1 cellular context compared by ENCODE assay signal in the genomic region with DNA sequence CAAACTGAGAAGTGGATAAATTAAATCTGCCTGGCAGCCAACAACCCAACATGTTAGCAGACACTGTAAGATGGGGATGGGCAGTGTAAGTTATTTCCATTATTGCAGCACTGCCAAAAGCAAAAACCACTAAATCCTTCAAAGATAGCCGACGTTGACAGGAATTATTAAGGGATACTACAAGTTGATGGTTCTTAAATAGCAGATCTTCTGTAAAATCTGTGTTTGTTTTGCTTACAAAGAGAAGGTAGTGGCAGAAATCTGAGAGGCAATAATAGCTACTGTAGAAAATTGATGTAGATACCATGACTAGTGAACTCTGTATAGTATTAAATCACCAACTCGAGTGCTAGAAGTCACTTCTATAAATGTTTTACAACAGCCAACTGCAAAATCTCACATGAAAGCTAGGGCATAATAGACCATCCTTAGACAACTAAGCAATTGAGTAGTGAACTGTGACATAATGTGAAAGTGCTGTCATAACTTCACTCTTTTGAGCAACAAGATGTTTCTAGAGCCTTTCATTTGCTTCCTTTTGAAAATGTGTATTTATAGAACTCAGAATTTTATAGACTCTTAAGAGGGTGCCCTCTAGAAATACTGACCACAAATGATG.
TF ChIP-seq lines count a peak whose summit lies in the region.

No MANE protein-coding gene starts in this region.

TF ChIP-seq in HEK293, 187 proteins besides CTCF, POLR2A, EP300 and RAD21 (continued from another document and continues in another):
- TF ChIP-seq, protein P1, sequence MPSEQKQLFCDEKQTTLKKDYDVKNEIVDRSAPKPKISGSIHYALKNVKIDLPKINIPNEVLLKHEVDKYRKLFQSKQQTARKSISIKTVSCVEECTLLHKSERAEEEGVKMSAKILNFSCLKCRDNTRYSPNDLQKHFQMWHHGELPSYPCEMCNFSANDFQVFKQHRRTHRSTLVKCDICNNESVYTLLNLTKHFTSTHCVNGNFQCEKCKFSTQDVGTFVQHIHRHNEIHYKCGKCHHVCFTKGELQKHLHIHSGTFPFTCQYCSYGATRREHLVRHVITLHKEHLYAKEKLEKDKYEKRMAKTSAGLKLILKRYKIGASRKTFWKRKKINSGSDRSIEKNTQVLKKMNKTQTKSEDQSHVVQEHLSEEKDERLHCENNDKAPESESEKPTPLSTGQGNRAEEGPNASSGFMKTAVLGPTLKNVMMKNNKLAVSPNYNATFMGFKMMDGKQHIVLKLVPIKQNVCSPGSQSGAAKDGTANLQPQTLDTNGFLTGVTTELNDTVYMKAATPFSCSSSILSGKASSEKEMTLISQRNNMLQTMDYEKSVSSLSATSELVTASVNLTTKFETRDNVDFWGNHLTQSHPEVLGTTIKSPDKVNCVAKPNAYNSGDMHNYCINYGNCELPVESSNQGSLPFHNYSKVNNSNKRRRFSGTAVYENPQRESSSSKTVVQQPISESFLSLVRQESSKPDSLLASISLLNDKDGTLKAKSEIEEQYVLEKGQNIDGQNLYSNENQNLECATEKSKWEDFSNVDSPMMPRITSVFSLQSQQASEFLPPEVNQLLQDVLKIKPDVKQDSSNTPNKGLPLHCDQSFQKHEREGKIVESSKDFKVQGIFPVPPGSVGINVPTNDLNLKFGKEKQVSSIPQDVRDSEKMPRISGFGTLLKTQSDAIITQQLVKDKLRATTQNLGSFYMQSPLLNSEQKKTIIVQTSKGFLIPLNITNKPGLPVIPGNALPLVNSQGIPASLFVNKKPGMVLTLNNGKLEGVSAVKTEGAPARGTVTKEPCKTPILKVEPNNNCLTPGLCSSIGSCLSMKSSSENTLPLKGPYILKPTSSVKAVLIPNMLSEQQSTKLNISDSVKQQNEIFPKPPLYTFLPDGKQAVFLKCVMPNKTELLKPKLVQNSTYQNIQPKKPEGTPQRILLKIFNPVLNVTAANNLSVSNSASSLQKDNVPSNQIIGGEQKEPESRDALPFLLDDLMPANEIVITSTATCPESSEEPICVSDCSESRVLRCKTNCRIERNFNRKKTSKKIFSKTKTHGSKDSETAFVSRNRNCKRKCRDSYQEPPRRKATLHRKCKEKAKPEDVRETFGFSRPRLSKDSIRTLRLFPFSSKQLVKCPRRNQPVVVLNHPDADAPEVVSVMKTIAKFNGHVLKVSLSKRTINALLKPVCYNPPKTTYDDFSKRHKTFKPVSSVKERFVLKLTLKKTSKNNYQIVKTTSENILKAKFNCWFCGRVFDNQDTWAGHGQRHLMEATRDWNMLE (tag by site-specific recombination; conservative IDR thresholded peaks at IDR 0.05; ENCODE audit: low read depth): peak; percentile 33; the same call in 1 of the 2 replicates
- TF ChIP-seq, protein P2, sequence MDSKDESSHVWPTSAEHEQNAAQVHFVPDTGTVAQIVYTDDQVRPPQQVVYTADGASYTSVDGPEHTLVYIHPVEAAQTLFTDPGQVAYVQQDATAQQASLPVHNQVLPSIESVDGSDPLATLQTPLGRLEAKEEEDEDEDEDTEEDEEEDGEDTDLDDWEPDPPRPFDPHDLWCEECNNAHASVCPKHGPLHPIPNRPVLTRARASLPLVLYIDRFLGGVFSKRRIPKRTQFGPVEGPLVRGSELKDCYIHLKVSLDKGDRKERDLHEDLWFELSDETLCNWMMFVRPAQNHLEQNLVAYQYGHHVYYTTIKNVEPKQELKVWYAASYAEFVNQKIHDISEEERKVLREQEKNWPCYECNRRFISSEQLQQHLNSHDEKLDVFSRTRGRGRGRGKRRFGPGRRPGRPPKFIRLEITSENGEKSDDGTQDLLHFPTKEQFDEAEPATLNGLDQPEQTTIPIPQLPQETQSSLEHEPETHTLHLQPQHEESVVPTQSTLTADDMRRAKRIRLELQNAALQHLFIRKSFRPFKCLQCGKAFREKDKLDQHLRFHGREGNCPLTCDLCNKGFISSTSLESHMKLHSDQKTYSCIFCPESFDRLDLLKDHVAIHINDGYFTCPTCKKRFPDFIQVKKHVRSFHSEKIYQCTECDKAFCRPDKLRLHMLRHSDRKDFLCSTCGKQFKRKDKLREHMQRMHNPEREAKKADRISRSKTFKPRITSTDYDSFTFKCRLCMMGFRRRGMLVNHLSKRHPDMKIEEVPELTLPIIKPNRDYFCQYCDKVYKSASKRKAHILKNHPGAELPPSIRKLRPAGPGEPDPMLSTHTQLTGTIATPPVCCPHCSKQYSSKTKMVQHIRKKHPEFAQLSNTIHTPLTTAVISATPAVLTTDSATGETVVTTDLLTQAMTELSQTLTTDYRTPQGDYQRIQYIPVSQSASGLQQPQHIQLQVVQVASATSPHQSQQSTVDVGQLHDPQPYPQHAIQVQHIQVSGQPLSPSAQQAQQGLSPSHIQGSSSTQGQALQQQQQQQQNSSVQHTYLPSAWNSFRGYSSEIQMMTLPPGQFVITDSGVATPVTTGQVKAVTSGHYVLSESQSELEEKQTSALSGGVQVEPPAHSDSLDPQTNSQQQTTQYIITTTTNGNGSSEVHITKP (tag by site-specific recombination; IDR thresholded peaks at IDR 0.05): no peak
- TF ChIP-seq ZNF660 (tag by site-specific recombination; IDR thresholded peaks at IDR 0.05) (no peak), ZNF114 (tag by site-specific recombination; IDR thresholded peaks at IDR 0.05) (no peak), MEIS1 (CRISPR knock-in tag; IDR thresholded peaks at IDR 0.05; ENCODE audit: borderline replicate concordance) (no peak), ZNF501 (tag by site-specific recombination; IDR thresholded peaks at IDR 0.05) (no peak), ZBTB20 (tag by site-specific recombination; IDR thresholded peaks at IDR 0.05) (0 out of 2 replicates have a peak, but pooled peaks have one; percentile 26), SCRT1 (tag by site-specific recombination; IDR thresholded peaks at IDR 0.05; ENCODE audit: borderline replicate concordance) (peak; percentile 44; the same call in 1 of the 2 replicates), ZNF175 (tag by site-specific recombination; IDR thresholded peaks at IDR 0.05) (no peak), ZFP41 (tag by site-specific recombination; IDR thresholded peaks at IDR 0.05; ENCODE audit: borderline replicate concordance) (no peak), KLF16 (tag by site-specific recombination; IDR thresholded peaks at IDR 0.05) (no peak), ZNF843 (tag by site-specific recombination; IDR thresholded peaks at IDR 0.05) (peak; percentile 97), ZNF529 (tag by site-specific recombination; IDR thresholded peaks at IDR 0.05; ENCODE audit: insufficient replicate concordance) (no peak), ZNF341 (tag by site-specific recombination; IDR thresholded peaks at IDR 0.05; ENCODE audit: low read depth) (no peak), ZNF433 (tag by site-specific recombination; IDR thresholded peaks at IDR 0.05; ENCODE audit: low read depth) (no peak), ZNF335 (tag by site-specific recombination; conservative IDR thresholded peaks at IDR 0.05) (no peak), ZNF24 (tag by site-specific recombination; IDR thresholded peaks at IDR 0.05) (0 out of 2 replicates have a peak, but pooled peaks have one; percentile 38), KLF9 (tag by site-specific recombination; IDR thresholded peaks at IDR 0.05; ENCODE audit: low read depth) (no peak), ZNF514 (tag by site-specific recombination; IDR thresholded peaks at IDR 0.05) (no peak), EGR2 (tag by site-specific recombination; IDR thresholded peaks at IDR 0.05; ENCODE audit: low read depth) (no peak), ZNF292 (tag by site-specific recombination; IDR thresholded peaks at IDR 0.05; ENCODE audit: borderline replicate concordance, low read depth) (no peak), ZNF221 (tag by site-specific recombination; IDR thresholded peaks at IDR 0.05; ENCODE audit: borderline replicate concordance) (no peak), ZNF133 (tag by site-specific recombination; IDR thresholded peaks at IDR 0.05) (no peak), SCRT2 (tag by site-specific recombination; IDR thresholded peaks at IDR 0.05) (peak; percentile 51; the same call in 1 of the 2 replicates), ZNF510 (tag by site-specific recombination; IDR thresholded peaks at IDR 0.05; ENCODE audit: insufficient replicate concordance) (no peak), ZNF146 (tag by site-specific recombination; IDR thresholded peaks at IDR 0.05) (no peak), HOXD13 (CRISPR knock-in tag; IDR thresholded peaks at IDR 0.05; ENCODE audit: borderline replicate concordance) (no peak), ZNF112 (tag by site-specific recombination; IDR thresholded peaks at IDR 0.05) (no peak), ZNF555 (tag by site-specific recombination; conservative IDR thresholded peaks at IDR 0.05) (no peak), ZSCAN30 (tag by site-specific recombination; IDR thresholded peaks at IDR 0.05) (no peak)
- TF ChIP-seq, protein P3, sequence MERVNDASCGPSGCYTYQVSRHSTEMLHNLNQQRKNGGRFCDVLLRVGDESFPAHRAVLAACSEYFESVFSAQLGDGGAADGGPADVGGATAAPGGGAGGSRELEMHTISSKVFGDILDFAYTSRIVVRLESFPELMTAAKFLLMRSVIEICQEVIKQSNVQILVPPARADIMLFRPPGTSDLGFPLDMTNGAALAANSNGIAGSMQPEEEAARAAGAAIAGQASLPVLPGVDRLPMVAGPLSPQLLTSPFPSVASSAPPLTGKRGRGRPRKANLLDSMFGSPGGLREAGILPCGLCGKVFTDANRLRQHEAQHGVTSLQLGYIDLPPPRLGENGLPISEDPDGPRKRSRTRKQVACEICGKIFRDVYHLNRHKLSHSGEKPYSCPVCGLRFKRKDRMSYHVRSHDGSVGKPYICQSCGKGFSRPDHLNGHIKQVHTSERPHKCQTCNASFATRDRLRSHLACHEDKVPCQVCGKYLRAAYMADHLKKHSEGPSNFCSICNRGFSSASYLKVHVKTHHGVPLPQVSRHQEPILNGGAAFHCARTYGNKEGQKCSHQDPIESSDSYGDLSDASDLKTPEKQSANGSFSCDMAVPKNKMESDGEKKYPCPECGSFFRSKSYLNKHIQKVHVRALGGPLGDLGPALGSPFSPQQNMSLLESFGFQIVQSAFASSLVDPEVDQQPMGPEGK (tag by site-specific recombination; IDR thresholded peaks at IDR 0.05): no peak
- TF ChIP-seq, protein P4, sequence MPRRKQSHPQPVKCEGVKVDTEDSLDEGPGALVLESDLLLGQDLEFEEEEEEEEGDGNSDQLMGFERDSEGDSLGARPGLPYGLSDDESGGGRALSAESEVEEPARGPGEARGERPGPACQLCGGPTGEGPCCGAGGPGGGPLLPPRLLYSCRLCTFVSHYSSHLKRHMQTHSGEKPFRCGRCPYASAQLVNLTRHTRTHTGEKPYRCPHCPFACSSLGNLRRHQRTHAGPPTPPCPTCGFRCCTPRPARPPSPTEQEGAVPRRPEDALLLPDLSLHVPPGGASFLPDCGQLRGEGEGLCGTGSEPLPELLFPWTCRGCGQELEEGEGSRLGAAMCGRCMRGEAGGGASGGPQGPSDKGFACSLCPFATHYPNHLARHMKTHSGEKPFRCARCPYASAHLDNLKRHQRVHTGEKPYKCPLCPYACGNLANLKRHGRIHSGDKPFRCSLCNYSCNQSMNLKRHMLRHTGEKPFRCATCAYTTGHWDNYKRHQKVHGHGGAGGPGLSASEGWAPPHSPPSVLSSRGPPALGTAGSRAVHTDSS (tag by site-specific recombination; IDR thresholded peaks at IDR 0.05): no peak
- TF ChIP-seq, protein P5, sequence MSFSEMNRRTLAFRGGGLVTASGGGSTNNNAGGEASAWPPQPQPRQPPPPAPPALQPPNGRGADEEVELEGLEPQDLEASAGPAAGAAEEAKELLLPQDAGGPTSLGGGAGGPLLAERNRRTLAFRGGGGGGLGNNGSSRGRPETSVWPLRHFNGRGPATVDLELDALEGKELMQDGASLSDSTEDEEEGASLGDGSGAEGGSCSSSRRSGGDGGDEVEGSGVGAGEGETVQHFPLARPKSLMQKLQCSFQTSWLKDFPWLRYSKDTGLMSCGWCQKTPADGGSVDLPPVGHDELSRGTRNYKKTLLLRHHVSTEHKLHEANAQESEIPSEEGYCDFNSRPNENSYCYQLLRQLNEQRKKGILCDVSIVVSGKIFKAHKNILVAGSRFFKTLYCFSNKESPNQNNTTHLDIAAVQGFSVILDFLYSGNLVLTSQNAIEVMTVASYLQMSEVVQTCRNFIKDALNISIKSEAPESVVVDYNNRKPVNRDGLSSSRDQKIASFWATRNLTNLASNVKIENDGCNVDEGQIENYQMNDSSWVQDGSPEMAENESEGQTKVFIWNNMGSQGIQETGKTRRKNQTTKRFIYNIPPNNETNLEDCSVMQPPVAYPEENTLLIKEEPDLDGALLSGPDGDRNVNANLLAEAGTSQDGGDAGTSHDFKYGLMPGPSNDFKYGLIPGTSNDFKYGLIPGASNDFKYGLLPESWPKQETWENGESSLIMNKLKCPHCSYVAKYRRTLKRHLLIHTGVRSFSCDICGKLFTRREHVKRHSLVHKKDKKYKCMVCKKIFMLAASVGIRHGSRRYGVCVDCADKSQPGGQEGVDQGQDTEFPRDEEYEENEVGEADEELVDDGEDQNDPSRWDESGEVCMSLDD (tag by site-specific recombination; IDR thresholded peaks at IDR 0.05): no peak
- TF ChIP-seq, protein P6, sequence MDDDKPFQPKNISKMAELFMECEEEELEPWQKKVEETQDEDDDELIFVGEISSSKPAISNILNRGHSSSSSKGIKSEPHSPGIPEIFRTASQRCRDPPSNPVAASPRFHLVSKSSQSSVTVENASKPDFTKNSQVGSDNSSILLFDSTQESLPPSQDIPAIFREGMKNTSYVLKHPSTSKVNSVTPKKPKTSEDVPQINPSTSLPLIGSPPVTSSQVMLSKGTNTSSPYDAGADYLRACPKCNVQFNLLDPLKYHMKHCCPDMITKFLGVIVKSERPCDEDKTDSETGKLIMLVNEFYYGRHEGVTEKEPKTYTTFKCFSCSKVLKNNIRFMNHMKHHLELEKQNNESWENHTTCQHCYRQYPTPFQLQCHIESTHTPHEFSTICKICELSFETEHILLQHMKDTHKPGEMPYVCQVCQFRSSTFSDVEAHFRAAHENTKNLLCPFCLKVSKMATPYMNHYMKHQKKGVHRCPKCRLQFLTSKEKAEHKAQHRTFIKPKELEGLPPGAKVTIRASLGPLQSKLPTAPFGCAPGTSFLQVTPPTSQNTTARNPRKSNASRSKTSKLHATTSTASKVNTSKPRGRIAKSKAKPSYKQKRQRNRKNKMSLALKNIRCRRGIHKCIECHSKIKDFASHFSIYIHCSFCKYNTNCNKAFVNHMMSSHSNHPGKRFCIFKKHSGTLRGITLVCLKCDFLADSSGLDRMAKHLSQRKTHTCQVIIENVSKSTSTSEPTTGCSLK (tag by site-specific recombination; IDR thresholded peaks at IDR 0.05): no peak
- TF ChIP-seq, protein P7, sequence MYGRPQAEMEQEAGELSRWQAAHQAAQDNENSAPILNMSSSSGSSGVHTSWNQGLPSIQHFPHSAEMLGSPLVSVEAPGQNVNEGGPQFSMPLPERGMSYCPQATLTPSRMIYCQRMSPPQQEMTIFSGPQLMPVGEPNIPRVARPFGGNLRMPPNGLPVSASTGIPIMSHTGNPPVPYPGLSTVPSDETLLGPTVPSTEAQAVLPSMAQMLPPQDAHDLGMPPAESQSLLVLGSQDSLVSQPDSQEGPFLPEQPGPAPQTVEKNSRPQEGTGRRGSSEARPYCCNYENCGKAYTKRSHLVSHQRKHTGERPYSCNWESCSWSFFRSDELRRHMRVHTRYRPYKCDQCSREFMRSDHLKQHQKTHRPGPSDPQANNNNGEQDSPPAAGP (tag by site-specific recombination; IDR thresholded peaks at IDR 0.05): no peak
- TF ChIP-seq, protein P8, sequence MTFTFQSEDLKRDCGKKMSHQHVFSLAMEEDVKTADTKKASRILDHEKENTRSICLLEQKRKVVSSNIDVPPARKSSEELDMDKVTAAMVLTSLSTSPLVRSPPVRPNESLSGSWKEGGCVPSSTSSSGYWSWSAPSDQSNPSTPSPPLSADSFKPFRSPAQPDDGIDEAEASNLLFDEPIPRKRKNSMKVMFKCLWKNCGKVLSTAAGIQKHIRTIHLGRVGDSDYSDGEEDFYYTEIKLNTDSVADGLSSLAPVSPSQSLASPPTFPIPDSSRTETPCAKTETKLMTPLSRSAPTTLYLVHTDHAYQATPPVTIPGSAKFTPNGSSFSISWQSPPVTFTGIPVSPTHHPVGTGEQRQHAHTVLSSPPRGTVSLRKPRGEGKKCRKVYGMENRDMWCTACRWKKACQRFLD (tag by site-specific recombination; IDR thresholded peaks at IDR 0.05): no peak
